Comparison of ENCODE assay signal across 8 cellular contexts in genomic region chr6:129251669-129252376, GRCh38.
A peak's percentile ranks its signal among the peaks of the same experiment; 100 is the strongest.
DNase-seq lines count a peak whose midpoint lies in the region; ATAC-seq and TF ChIP-seq lines count a peak whose summit lies in the region.

No MANE protein-coding gene starts in this region.

- H3K4me3 ChIP-seq in mucosa of descending colon (no peak overlapping the region), testis (no peak overlapping the region)

- H3K9me3 Mint-ChIP-seq in activated CD4-positive, alpha-beta T cell treated with anti-CD3 and anti-CD28 coated beads, Interleukin-2, amount 10 ng/mL, durations not matched to agents 7 days and 5 days: no peaks in the 10 kb centered on the region
- no peaks in the 10 kb centered on the region for H3K9me3 Mint-ChIP-seq in endothelial cell (ENCODE audit: unreplicated experiment)

- H3K27ac Mint-ChIP-seq in activated CD4-positive, alpha-beta T cell treated with anti-CD3 and anti-CD28 coated beads, Interleukin-2, amount 10 ng/mL, durations not matched to agents 7 days and 5 days: no peak overlapping the region
- H3K27ac Mint-ChIP-seq in endothelial cell (ENCODE audit: unreplicated experiment): no peak overlapping the region

- H3K4me1 ChIP-seq in mucosa of descending colon (ENCODE audit: low read depth) (no peaks in the 10 kb centered on the region), testis (no peaks in the 10 kb centered on the region)

- no peak overlapping the region for H3K27ac ChIP-seq in testis

- 66 to 68% methylated on average over 13 of the region's 13 CpGs for WGBS in testis, 2 donors

- H3K36me3 Mint-ChIP-seq in activated CD4-positive, alpha-beta T cell treated with anti-CD3 and anti-CD28 coated beads, Interleukin-2, amount 10 ng/mL, durations not matched to agents 7 days and 5 days (ENCODE audit: low read depth): no peaks in the 10 kb centered on the region
- no peaks in the 10 kb centered on the region for H3K36me3 Mint-ChIP-seq in endothelial cell (ENCODE audit: low read depth, unreplicated experiment)

- DNase-seq in CMK (ENCODE audit: low read depth) (peak; percentile 15), NCI-H345 treated with DMSO at 0.1 percent for 48 hours (lab: John Stamatoyannopoulos, UW; ENCODE audit: unreplicated experiment) (peak; percentile 1), endothelial cell (ENCODE audit: low spot score) (peak; percentile 69), mucosa of descending colon (peak in 2 of 3 donors; percentile 45 to 95), testis (peak; percentile 79)
- peak; percentile 55 for DNase-seq in activated CD4-positive, alpha-beta T cell treated with anti-CD3 and anti-CD28 coated beads, Interleukin-2, amount 10 ng/mL, durations not matched to agents 7 days and 5 days

- CTCF ChIA-PET in activated CD4-positive, alpha-beta T cell treated with anti-CD3 and anti-CD28 coated beads, Interleukin-2, amount 10 ng/mL, durations not matched to agents 7 days and 5 days (lab: Charles Lee): no interaction called here

- H3K9me3 ChIP-seq in mucosa of descending colon (no peaks in the 10 kb centered on the region), testis (no peaks in the 10 kb centered on the region)

- no peaks in the 10 kb centered on the region for H3K4me1 Mint-ChIP-seq in activated CD4-positive, alpha-beta T cell treated with anti-CD3 and anti-CD28 coated beads, Interleukin-2, amount 10 ng/mL, durations not matched to agents 7 days and 5 days
- no peaks in the 10 kb centered on the region for H3K4me1 Mint-ChIP-seq in endothelial cell (ENCODE audit: unreplicated experiment)

- ATAC-seq in GM18909 (IDR thresholded peaks at IDR 0.05; ENCODE audit: poor library complexity, unreplicated experiment): peak; percentile 93
- ATAC-seq in HG03103 (IDR thresholded peaks at IDR 0.05; ENCODE audit: low read depth, unreplicated experiment): peak; percentile 93
- ATAC-seq in mucosa of descending colon: peak; percentile 94

- H3K36me3 ChIP-seq in mucosa of descending colon (ENCODE audit: low read depth): no peaks in the 10 kb centered on the region
- no peaks in the 10 kb centered on the region for H3K36me3 ChIP-seq in testis (ENCODE audit: low read depth, missing control alignments)

- intact Hi-C loops in mucosa of descending colon (cut with DNase I, micrococcal nuclease): loop anchor here in 1 of 2 donors (5.0 kb wide), 1 partner anchor 525 kb away; no protein-coding TSS in a partner anchor
- intact Hi-C loops in testis (cut with DNase I; ENCODE audit: low total_unique reads): no loop called here

- no peak for TF ChIP-seq POLR2A in testis (IDR thresholded peaks at IDR 0.05)

- peak; percentile 91 for TF ChIP-seq CTCF in endothelial cell (IDR thresholded peaks at IDR 0.05; ENCODE audit: unreplicated experiment)
- TF ChIP-seq CTCF in mucosa of descending colon (IDR thresholded peaks at IDR 0.05): peak; percentile 74
- TF ChIP-seq CTCF in testis (IDR thresholded peaks at IDR 0.05): peak; percentile 75 to 86 (median 82)

- H3K27me3 Mint-ChIP-seq in activated CD4-positive, alpha-beta T cell treated with anti-CD3 and anti-CD28 coated beads, Interleukin-2, amount 10 ng/mL, durations not matched to agents 7 days and 5 days: peaks cover 21% of the 10 kb centered on the region
- H3K27me3 Mint-ChIP-seq in endothelial cell (ENCODE audit: unreplicated experiment): no peaks in the 10 kb centered on the region

- POLR2A ChIA-PET in activated CD4-positive, alpha-beta T cell treated with anti-CD3 and anti-CD28 coated beads, Interleukin-2, amount 10 ng/mL, durations not matched to agents 7 days and 5 days (lab: Charles Lee): no interaction called here

- H3K4me3 Mint-ChIP-seq in activated CD4-positive, alpha-beta T cell treated with anti-CD3 and anti-CD28 coated beads, Interleukin-2, amount 10 ng/mL, durations not matched to agents 7 days and 5 days: no peak overlapping the region
- H3K4me3 Mint-ChIP-seq in endothelial cell (ENCODE audit: unreplicated experiment): no peak overlapping the region

- H3K27me3 ChIP-seq in testis: no peaks in the 10 kb centered on the region

Comparison
In these comparisons a context has a peak if more than half of its experiments do, and no peak if none do; other contexts are left out.
1. DNase-seq: peak in every context shown above with its lines; median percentile 79 in testis; 70 in mucosa of descending colon; 69 in endothelial cell; 55 in activated CD4-positive, alpha-beta T cell treated with anti-CD3 and anti-CD28 coated beads, Interleukin-2, amount 10 ng/mL, durations not matched to agents 7 days and 5 days; 15 in CMK; 1 in NCI-H345 treated with DMSO at 0.1 percent for 48 hours.